ENCODE assay signal across 2 cellular contexts in the genomic region with DNA sequence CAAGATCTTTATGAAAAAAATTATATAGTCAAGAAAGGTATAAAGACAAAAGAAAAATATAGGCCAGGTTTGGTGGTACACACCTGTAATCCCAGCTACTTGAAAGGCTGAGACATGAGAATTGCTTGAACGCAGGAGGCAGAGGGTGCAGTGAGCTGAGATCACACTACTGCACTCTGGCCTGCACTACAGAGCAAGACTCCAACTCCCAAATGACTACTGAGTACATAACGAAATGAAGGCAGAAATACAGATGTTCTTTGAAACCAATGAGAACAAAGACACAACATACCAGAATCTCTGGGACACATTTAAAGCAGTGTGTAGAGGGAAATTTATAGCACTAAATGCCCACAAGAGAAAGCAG. TPM values are rescaled to one million over a fixed set of nuclear protein-coding genes. Genes with fewer than 3 reads are reported as not detected.
"Had no signal": no experiment of that assay in that cellular context is flagged by ENCODE, and none has a peak within 500 bp of the region (broad histone marks: within the 10 kb centered on the region; RNA-seq: fewer than 3 reads in every experiment).

No MANE protein-coding gene starts in this region.

RNA-seq across cellular contexts. Expression of a gene that starts 19.8 kb away (rescaled TPM):
- total RNA-seq: G401, GM12878 had no signal
- polyA plus RNA-seq: GM12878 had no signal
